ENCODE assay signal across 1 cellular context in the genomic region with DNA sequence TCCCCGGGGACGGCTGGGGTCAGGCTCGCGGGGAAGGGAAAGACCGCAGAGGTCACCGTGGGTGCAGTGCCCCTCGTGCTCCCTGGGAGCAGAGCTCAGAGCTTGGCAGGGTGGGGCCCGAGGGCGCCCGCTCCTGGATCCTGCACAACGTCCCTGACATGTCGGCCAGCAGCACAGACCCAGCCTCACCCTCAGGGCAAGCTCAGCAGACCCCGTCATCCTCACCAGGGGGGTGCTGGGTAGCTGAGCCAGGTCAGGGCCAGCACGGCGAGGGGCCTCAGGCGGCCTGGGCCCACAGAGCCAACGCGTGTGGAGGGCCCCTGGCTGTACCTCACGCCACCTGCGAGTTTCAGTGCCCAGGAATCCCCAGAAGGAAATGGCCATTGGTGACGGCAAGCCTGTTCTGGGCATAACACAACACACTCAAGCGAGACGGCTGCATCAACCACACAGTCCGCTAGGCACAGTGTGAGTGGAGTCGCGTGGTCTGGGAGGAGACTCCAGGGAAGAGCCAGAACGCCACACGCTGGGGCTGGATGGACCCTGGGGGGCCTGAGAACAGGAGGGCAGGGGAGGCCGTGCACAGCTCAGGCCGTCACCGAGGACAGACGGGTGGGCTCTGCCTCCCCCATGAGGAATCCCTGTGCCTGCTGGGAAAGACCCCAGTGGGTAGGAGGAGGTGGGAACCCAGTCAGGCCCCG.
TF ChIP-seq lines count a peak whose summit lies in the region.

No MANE protein-coding gene starts in this region.

TF ChIP-seq in GM12878, 131 proteins besides CTCF, POLR2A, EP300 and RAD21:
- TF ChIP-seq, protein P1, sequence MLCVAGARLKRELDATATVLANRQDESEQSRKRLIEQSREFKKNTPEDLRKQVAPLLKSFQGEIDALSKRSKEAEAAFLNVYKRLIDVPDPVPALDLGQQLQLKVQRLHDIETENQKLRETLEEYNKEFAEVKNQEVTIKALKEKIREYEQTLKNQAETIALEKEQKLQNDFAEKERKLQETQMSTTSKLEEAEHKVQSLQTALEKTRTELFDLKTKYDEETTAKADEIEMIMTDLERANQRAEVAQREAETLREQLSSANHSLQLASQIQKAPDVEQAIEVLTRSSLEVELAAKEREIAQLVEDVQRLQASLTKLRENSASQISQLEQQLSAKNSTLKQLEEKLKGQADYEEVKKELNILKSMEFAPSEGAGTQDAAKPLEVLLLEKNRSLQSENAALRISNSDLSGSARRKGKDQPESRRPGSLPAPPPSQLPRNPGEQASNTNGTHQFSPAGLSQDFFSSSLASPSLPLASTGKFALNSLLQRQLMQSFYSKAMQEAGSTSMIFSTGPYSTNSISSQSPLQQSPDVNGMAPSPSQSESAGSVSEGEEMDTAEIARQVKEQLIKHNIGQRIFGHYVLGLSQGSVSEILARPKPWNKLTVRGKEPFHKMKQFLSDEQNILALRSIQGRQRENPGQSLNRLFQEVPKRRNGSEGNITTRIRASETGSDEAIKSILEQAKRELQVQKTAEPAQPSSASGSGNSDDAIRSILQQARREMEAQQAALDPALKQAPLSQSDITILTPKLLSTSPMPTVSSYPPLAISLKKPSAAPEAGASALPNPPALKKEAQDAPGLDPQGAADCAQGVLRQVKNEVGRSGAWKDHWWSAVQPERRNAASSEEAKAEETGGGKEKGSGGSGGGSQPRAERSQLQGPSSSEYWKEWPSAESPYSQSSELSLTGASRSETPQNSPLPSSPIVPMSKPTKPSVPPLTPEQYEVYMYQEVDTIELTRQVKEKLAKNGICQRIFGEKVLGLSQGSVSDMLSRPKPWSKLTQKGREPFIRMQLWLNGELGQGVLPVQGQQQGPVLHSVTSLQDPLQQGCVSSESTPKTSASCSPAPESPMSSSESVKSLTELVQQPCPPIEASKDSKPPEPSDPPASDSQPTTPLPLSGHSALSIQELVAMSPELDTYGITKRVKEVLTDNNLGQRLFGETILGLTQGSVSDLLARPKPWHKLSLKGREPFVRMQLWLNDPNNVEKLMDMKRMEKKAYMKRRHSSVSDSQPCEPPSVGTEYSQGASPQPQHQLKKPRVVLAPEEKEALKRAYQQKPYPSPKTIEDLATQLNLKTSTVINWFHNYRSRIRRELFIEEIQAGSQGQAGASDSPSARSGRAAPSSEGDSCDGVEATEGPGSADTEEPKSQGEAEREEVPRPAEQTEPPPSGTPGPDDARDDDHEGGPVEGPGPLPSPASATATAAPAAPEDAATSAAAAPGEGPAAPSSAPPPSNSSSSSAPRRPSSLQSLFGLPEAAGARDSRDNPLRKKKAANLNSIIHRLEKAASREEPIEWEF (IDR thresholded peaks at IDR 0.05; ENCODE audit: insufficient replicate concordance, low read depth, low read length) = no peak
- TF ChIP-seq BHLHE40 (IDR thresholded peaks at IDR 0.05; ENCODE audit: borderline replicate concordance in 1 of 2, low read depth in 2 of 2, low read length in 1 of 2) (no peak), SMAD1 (IDR thresholded peaks at IDR 0.05; ENCODE audit: low read depth, partially characterized antibody) (no peak), ATF7 (IDR thresholded peaks at IDR 0.05; ENCODE audit: low read depth) (no peak), GABPA (IDR thresholded peaks at IDR 0.05; ENCODE audit: low read depth) (no peak)
